14 cellular contexts compared by ENCODE assay signal in genomic region chr9:6905850-6906375, GRCh38.
DNase-seq lines count a peak whose midpoint lies in the region; ATAC-seq, FAIRE-seq and TF ChIP-seq lines count a peak whose summit lies in the region.
"Had no signal": no experiment of that assay in that cellular context is flagged by ENCODE, and none has a peak within 500 bp of the region (broad histone marks: within the 10 kb centered on the region; RNA-seq: fewer than 3 reads in every experiment).

No MANE protein-coding gene starts in this region.

- H3K36me3 Mint-ChIP-seq in WTC11 = no peaks in the 10 kb centered on the region

- POLR2A ChIA-PET in WTC11 (lab: Charles Lee) = interaction anchor here (0.5 kb wide), 1 partner anchor 225 kb away, joined by 3 read pairs; no protein-coding TSS in a partner anchor

- CTCF ChIA-PET in WTC11 (lab: Charles Lee) = interaction anchor here (1.5 kb wide), 1 partner anchor 79 kb away, joined by 4 read pairs; no protein-coding TSS in a partner anchor

- peak overlapping the region; percentile 19; the same call in 1 of the 2 replicates for H3K27ac Mint-ChIP-seq in WTC11

- DNase-seq in GM19239 (ENCODE audit: insufficient read length, low spot score) (no peak), WTC11 (ENCODE audit: low spot score) (no peak), left lobe of liver (ENCODE audit: low spot score) (no peak), anterior cingulate cortex (lab: John Stamatoyannopoulos, UW) (no peak), COLO668 (lab: John Stamatoyannopoulos, UW; ENCODE audit: unreplicated experiment) (no peak), MV-4-11 (lab: John Stamatoyannopoulos, UW) (no peak)
- DNase-seq: BE2C; CD4-positive, alpha-beta memory T cell; COR-L47; DND-41; GF-D8; IMR-90 had no signal

- H3K27me3 Mint-ChIP-seq in WTC11 (ENCODE audit: low read depth) = no peaks in the 10 kb centered on the region
- H3K27me3 Mint-ChIP-seq: CD4-positive, alpha-beta memory T cell had no signal

- peak; percentile 21 for FAIRE-seq in GM19239 (lab: Jason Lieb, UNC)
- FAIRE-seq: A549 had no signal

- no peaks in the 10 kb centered on the region for H3K9me3 Mint-ChIP-seq in WTC11
- H3K9me3 Mint-ChIP-seq: CD4-positive, alpha-beta memory T cell had no signal

- peaks cover 50% of the 10 kb centered on the region for H3K4me1 Mint-ChIP-seq in WTC11

- TF ChIP-seq CTCF in WTC11 (IDR thresholded peaks at IDR 0.05) = no peak

- H3K4me3 Mint-ChIP-seq in WTC11 = no peak overlapping the region
- H3K4me3 Mint-ChIP-seq: CD4-positive, alpha-beta memory T cell had no signal

- no peak for ATAC-seq in WTC11
- peak; percentile 65 for ATAC-seq in left lobe of liver
- ATAC-seq: A549, HCT116 had no signal

TF ChIP-seq in WTC11, 78 proteins besides CTCF, POLR2A, EP300 and RAD21:
- TF ChIP-seq ZNF281 (CRISPR knock-in tag; IDR thresholded peaks at IDR 0.05) = no peak
- no peak for TF ChIP-seq ZNF671 (CRISPR knock-in tag; IDR thresholded peaks at IDR 0.05)
- TF ChIP-seq CDX4 (CRISPR knock-in tag; IDR thresholded peaks at IDR 0.05; ENCODE audit: borderline replicate concordance) = no peak
- TF ChIP-seq, protein P1, sequence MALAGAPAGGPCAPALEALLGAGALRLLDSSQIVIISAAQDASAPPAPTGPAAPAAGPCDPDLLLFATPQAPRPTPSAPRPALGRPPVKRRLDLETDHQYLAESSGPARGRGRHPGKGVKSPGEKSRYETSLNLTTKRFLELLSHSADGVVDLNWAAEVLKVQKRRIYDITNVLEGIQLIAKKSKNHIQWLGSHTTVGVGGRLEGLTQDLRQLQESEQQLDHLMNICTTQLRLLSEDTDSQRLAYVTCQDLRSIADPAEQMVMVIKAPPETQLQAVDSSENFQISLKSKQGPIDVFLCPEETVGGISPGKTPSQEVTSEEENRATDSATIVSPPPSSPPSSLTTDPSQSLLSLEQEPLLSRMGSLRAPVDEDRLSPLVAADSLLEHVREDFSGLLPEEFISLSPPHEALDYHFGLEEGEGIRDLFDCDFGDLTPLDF (CRISPR knock-in tag; IDR thresholded peaks at IDR 0.05) = no peak
- TF ChIP-seq, protein P2, sequence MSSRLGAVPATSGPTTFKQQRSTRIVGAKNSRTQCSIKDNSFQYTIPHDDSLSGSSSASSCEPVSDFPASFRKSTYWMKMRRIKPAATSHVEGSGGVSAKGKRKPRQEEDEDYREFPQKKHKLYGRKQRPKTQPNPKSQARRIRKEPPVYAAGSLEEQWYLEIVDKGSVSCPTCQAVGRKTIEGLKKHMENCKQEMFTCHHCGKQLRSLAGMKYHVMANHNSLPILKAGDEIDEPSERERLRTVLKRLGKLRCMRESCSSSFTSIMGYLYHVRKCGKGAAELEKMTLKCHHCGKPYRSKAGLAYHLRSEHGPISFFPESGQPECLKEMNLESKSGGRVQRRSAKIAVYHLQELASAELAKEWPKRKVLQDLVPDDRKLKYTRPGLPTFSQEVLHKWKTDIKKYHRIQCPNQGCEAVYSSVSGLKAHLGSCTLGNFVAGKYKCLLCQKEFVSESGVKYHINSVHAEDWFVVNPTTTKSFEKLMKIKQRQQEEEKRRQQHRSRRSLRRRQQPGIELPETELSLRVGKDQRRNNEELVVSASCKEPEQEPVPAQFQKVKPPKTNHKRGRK (CRISPR knock-in tag; IDR thresholded peaks at IDR 0.05; ENCODE audit: borderline replicate concordance) = no peak
- TF ChIP-seq, protein P3, sequence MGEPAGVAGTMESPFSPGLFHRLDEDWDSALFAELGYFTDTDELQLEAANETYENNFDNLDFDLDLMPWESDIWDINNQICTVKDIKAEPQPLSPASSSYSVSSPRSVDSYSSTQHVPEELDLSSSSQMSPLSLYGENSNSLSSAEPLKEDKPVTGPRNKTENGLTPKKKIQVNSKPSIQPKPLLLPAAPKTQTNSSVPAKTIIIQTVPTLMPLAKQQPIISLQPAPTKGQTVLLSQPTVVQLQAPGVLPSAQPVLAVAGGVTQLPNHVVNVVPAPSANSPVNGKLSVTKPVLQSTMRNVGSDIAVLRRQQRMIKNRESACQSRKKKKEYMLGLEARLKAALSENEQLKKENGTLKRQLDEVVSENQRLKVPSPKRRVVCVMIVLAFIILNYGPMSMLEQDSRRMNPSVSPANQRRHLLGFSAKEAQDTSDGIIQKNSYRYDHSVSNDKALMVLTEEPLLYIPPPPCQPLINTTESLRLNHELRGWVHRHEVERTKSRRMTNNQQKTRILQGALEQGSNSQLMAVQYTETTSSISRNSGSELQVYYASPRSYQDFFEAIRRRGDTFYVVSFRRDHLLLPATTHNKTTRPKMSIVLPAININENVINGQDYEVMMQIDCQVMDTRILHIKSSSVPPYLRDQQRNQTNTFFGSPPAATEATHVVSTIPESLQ (CRISPR knock-in tag; IDR thresholded peaks at IDR 0.05) = no peak
- no peak for TF ChIP-seq ETV6 (CRISPR knock-in tag; IDR thresholded peaks at IDR 0.05)
- TF ChIP-seq, protein P4, sequence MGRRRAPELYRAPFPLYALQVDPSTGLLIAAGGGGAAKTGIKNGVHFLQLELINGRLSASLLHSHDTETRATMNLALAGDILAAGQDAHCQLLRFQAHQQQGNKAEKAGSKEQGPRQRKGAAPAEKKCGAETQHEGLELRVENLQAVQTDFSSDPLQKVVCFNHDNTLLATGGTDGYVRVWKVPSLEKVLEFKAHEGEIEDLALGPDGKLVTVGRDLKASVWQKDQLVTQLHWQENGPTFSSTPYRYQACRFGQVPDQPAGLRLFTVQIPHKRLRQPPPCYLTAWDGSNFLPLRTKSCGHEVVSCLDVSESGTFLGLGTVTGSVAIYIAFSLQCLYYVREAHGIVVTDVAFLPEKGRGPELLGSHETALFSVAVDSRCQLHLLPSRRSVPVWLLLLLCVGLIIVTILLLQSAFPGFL (CRISPR knock-in tag; IDR thresholded peaks at IDR 0.05; ENCODE audit: borderline replicate concordance) = no peak
- no peak for TF ChIP-seq NR3C1 (CRISPR knock-in tag; conservative IDR thresholded peaks at IDR 0.05; ENCODE audit: low read depth)
- TF ChIP-seq NFATC4 (CRISPR knock-in tag; IDR thresholded peaks at IDR 0.05) = no peak
